ENCODE assay signal across 20 cellular contexts in the genomic region with DNA sequence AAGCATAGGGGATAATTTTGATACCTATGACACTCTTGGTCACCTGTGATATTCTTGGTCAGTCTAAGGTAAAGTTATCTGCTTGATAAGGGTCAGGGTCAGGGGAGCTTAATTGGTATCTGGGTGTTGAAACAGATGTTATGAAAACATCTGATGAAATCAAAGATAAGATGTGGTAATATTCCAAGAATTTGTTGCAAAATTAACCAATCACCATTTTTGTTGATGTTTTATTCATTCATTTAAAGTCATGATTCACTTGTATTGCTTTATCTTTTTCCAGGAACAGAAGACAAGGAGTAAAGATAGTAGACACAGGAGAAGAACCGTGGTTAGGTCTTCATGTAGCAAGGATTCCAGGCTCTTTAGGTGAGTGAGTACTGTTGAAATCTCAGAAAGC.
"Had no signal": no experiment of that assay in that cellular context is flagged by ENCODE, and none has a peak within 500 bp of the region (broad histone marks: within the 10 kb centered on the region; RNA-seq: fewer than 3 reads in every experiment).

No MANE protein-coding gene starts in this region.

- H3K27ac ChIP-seq: heart left ventricle, neutrophil, right atrium auricular region, transverse colon, vagina had no signal

- H3K4me3 ChIP-seq: heart left ventricle, right atrium auricular region, transverse colon, vagina had no signal

- DNase-seq: activated CD4-positive, alpha-beta T cell treated with anti-CD3 and anti-CD28 coated beads, Interleukin-2, amount 10 ng/mL, durations not matched to agents 7 days and 5 days; activated CD8-positive, alpha-beta memory T cell treated with anti-CD3 and anti-CD28 coated beads, Interleukin-2, amount 50 U/mL, for 48 hours; activated gamma-delta T cell; activated T-cell treated with anti-CD3 and anti-CD28 coated beads, Interleukin-2, amount 50 U/mL, for 72 hours; cerebellar nuclear complex; effector memory CD8-positive, alpha-beta T cell; heart left ventricle; left colon; natural killer cell; posterior cingulate gyrus; small intestine; stimulated activated CD4-positive, alpha-beta T cell treated with anti-CD3 and anti-CD28 coated beads, Interleukin-4, amount 100 ng/mL, for 4 hours; stimulated activated CD8-positive, alpha-beta memory T cell treated with anti-CD3 and anti-CD28 coated beads, Interleukin-4, amount 100 ng/mL, for 48 hours; stimulated activated naive CD4-positive, alpha-beta T cell treated with Interleukin-2 at 50 U/mL for 16 hours; transverse colon had no signal

- H3K27ac Mint-ChIP-seq: activated CD4-positive, alpha-beta T cell treated with anti-CD3 and anti-CD28 coated beads, Interleukin-2, amount 10 ng/mL, durations not matched to agents 7 days and 5 days; activated naive CD8-positive, alpha-beta T cell; dendritic cell treated with granulocyte-macrophage colony-stimulating factor and Interleukin-4, amounts not matched to agents 40 ng/mL and 50 ng/mL, for 4 days; effector memory CD8-positive, alpha-beta T cell; natural killer cell had no signal

- H3K9me3 Mint-ChIP-seq: activated CD4-positive, alpha-beta T cell treated with anti-CD3 and anti-CD28 coated beads, Interleukin-2, amount 10 ng/mL, durations not matched to agents 7 days and 5 days had no signal

- H3K4me1 ChIP-seq: right atrium auricular region, transverse colon, vagina had no signal

- H3K9me3 ChIP-seq: heart left ventricle, neutrophil, right atrium auricular region, transverse colon, vagina had no signal

- H3K4me3 Mint-ChIP-seq: activated CD4-positive, alpha-beta T cell treated with anti-CD3 and anti-CD28 coated beads, Interleukin-2, amount 10 ng/mL, durations not matched to agents 7 days and 5 days; activated naive CD8-positive, alpha-beta T cell; activated T-cell treated with anti-CD3 and anti-CD28 coated beads, Interleukin-2, amount 50 U/mL, for 72 hours; dendritic cell treated with granulocyte-macrophage colony-stimulating factor and Interleukin-4, amounts not matched to agents 40 ng/mL and 50 ng/mL, for 4 days; effector memory CD8-positive, alpha-beta T cell; natural killer cell had no signal

- H3K4me1 Mint-ChIP-seq: activated CD4-positive, alpha-beta T cell treated with anti-CD3 and anti-CD28 coated beads, Interleukin-2, amount 10 ng/mL, durations not matched to agents 7 days and 5 days; natural killer cell had no signal

- H3K36me3 ChIP-seq: neutrophil, right atrium auricular region, vagina had no signal

- H3K27me3 ChIP-seq: heart left ventricle, neutrophil, right atrium auricular region, transverse colon, vagina had no signal

- H3K36me3 Mint-ChIP-seq: activated naive CD8-positive, alpha-beta T cell had no signal

- H3K27me3 Mint-ChIP-seq: activated CD4-positive, alpha-beta T cell treated with anti-CD3 and anti-CD28 coated beads, Interleukin-2, amount 10 ng/mL, durations not matched to agents 7 days and 5 days; activated naive CD8-positive, alpha-beta T cell; dendritic cell treated with granulocyte-macrophage colony-stimulating factor and Interleukin-4, amounts not matched to agents 40 ng/mL and 50 ng/mL, for 4 days; effector memory CD8-positive, alpha-beta T cell had no signal
